Comparison of ENCODE assay signal across 15 cellular contexts in genomic region chr5:71865202-71865601, GRCh38.
DNase-seq lines count a peak whose midpoint lies in the region; ATAC-seq and TF ChIP-seq lines count a peak whose summit lies in the region.
"Had no signal": no experiment of that assay in that cellular context is flagged by ENCODE, and none has a peak within 500 bp of the region (broad histone marks: within the 10 kb centered on the region; RNA-seq: fewer than 3 reads in every experiment).

No MANE protein-coding gene starts in this region.

- ATAC-seq in HG02938 (IDR thresholded peaks at IDR 0.05; ENCODE audit: unreplicated experiment): no peak
- no peak for ATAC-seq in GM19328 (IDR thresholded peaks at IDR 0.05; ENCODE audit: unreplicated experiment)
- ATAC-seq in GM19452 (IDR thresholded peaks at IDR 0.05; ENCODE audit: unreplicated experiment): no peak
- ATAC-seq: GM12878; left colon; stimulated activated naive CD8-positive, alpha-beta T cell treated with anti-CD3 and anti-CD28 coated beads, Interleukin-15, amount 100 ng/mL, for 72 hours had no signal

- no peak for TF ChIP-seq CTCF in AG10803 (conservative IDR thresholded peaks at IDR 0.05; ENCODE audit: low read length)
- no peak for TF ChIP-seq CTCF in cardiac fibroblast (IDR thresholded peaks at IDR 0.05; ENCODE audit: low read depth, low read length)

- DNase-seq in AG10803 (ENCODE audit: low read depth) (peak; percentile 60), M059J (ENCODE audit: low read depth) (peak; percentile 94), cardiac fibroblast (ENCODE audit: low read depth in 2 of 2) (peak; percentile 45 to 61), middle frontal gyrus (ENCODE audit: extremely low spot score, low spot score) (peak; percentile 54), HEK293T (ENCODE audit: extremely low spot score) (no peak)
- DNase-seq: activated CD8-positive, alpha-beta memory T cell treated with anti-CD3 and anti-CD28 coated beads for 24 hours; activated naive CD8-positive, alpha-beta T cell treated with anti-CD3 and anti-CD28 coated beads for 36 hours; left colon; NCI-H526; stimulated activated CD4-positive, alpha-beta T cell treated with anti-CD3 and anti-CD28 coated beads, Interleukin-2, amount 100 ng/mL, for 48 hours; stimulated activated naive CD8-positive, alpha-beta T cell treated with anti-CD3 and anti-CD28 coated beads, Interleukin-15, amount 100 ng/mL, for 72 hours had no signal

- H3K4me3 ChIP-seq in AG10803 (ENCODE audit: low read length) (no peak overlapping the region), cardiac fibroblast (replicated peaks in 1 of 2; ENCODE audit: low read depth in 2 of 2, low read length in 2 of 2) (no peak overlapping the region)
- H3K4me3 ChIP-seq: GM12878 had no signal

- CTCF ChIA-PET in HEK293T (lab: Yijun Ruan, JAX): no interaction called here

- POLR2A ChIA-PET in HEK293T (lab: Yijun Ruan, JAX): no interaction called here

TF ChIP-seq in HEK293T, 16 proteins besides CTCF, POLR2A, EP300 and RAD21:
- no peak for TF ChIP-seq ZNF384 (IDR thresholded peaks at IDR 0.05)
- TF ChIP-seq BHLHE40 (IDR thresholded peaks at IDR 0.05; ENCODE audit: borderline replicate concordance): no peak
- TF ChIP-seq ELF4 (IDR thresholded peaks at IDR 0.05): no peak
- no peak for TF ChIP-seq SP1 (IDR thresholded peaks at IDR 0.05)
- no peak for TF ChIP-seq ARNT (IDR thresholded peaks at IDR 0.05)
- no peak for TF ChIP-seq CTBP1 (IDR thresholded peaks at IDR 0.05; ENCODE audit: borderline replicate concordance)
- TF ChIP-seq SUZ12 (IDR thresholded peaks at IDR 0.05): no peak
- no peak for TF ChIP-seq NFRKB (IDR thresholded peaks at IDR 0.05)
- TF ChIP-seq L3MBTL2 (conservative IDR thresholded peaks at IDR 0.05): no peak
- TF ChIP-seq TARDBP (IDR thresholded peaks at IDR 0.05): no peak
- no peak for TF ChIP-seq FOXK2 (IDR thresholded peaks at IDR 0.05)
TF ChIP-seq in HEK293T: peak in this region for 0.
